In the genomic region with DNA sequence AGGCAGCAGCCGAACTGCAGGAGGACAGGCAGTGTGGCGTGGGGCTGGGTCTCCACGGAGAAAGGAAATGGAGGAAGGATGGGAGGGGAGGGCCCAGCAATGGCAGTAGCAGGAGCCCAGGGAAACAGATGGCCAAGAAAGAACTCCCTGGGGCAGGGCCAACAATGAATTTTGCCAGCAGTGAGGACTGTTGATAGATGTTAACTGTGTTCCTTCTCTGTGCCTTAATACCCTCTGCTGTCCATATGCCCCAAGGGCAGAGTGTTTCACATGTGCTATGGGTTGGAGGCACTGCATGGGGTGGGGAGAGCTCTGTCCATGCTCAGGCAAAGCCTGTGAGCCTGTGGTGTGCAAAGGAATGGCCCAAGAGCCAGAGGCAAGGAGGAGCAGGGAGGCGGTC, we compare ENCODE assay signal across 13 cellular contexts.
DNase-seq lines count a peak whose midpoint lies in the region; ATAC-seq and TF ChIP-seq lines count a peak whose summit lies in the region.
"Had no signal": no experiment of that assay in that cellular context is flagged by ENCODE, and none has a peak within 500 bp of the region (broad histone marks: within the 10 kb centered on the region; RNA-seq: fewer than 3 reads in every experiment).

No MANE protein-coding gene starts in this region.

- POLR2A ChIA-PET in CD8-positive, alpha-beta memory T cell (lab: Charles Lee): no interaction called here
- POLR2A ChIA-PET in activated CD8-positive, alpha-beta T cell treated with anti-CD3 and anti-CD28 coated beads, Interleukin-2, amount 10 ng/mL, durations not matched to agents 7 days and 5 days (lab: Charles Lee): no interaction called here

- H3K36me3 Mint-ChIP-seq in CD8-positive, alpha-beta memory T cell: peaks cover 4 to 34% (median 9%) of the 10 kb centered on the region in 3 donors
- peaks cover 3% of the 10 kb centered on the region for H3K36me3 Mint-ChIP-seq in T-helper 17 cell (ENCODE audit: low read depth)
- peaks cover 43% of the 10 kb centered on the region for H3K36me3 Mint-ChIP-seq in activated CD8-positive, alpha-beta T cell treated with anti-CD3 and anti-CD28 coated beads, Interleukin-2, amount 10 ng/mL, durations not matched to agents 7 days and 5 days (ENCODE audit: low read depth)

- TF ChIP-seq CTCF in AG10803 (conservative IDR thresholded peaks at IDR 0.05; ENCODE audit: low read length): no peak
- no peak for TF ChIP-seq CTCF in psoas muscle (IDR thresholded peaks at IDR 0.05)

- ATAC-seq in T-helper 17 cell (no peak), left ventricle myocardium superior (peak; percentile 70), psoas muscle (no peak)
- ATAC-seq in activated CD8-positive, alpha-beta T cell treated with anti-CD3 and anti-CD28 coated beads, Interleukin-2, amount 10 ng/mL, durations not matched to agents 7 days and 5 days: no peak

- H3K4me1 ChIP-seq in CD8-positive, alpha-beta memory T cell (ENCODE audit: insufficient read depth, low read length): peaks cover 32% of the 10 kb centered on the region
- peaks cover 7% of the 10 kb centered on the region for H3K4me1 ChIP-seq in psoas muscle
- H3K4me1 ChIP-seq: SJCRH30 had no signal

- peaks cover 43 to 49% (median 49%) of the 10 kb centered on the region in 3 donors for H3K4me1 Mint-ChIP-seq in CD8-positive, alpha-beta memory T cell
- peaks cover 39% of the 10 kb centered on the region for H3K4me1 Mint-ChIP-seq in T-helper 17 cell
- peaks cover 38% of the 10 kb centered on the region for H3K4me1 Mint-ChIP-seq in activated CD8-positive, alpha-beta T cell treated with anti-CD3 and anti-CD28 coated beads, Interleukin-2, amount 10 ng/mL, durations not matched to agents 7 days and 5 days (ENCODE audit: low read depth)

- WGBS in psoas muscle, 3 donors: 36 to 63% (median 47%) methylated on average over 4 of the region's 4 CpGs

- H3K36me3 ChIP-seq in CD8-positive, alpha-beta memory T cell (ENCODE audit: insufficient read depth, low read length): no peaks in the 10 kb centered on the region
- no peaks in the 10 kb centered on the region for H3K36me3 ChIP-seq in psoas muscle (ENCODE audit: insufficient read depth in 1 of 2, low read depth in 1 of 2)
- H3K36me3 ChIP-seq: SJCRH30, suprapubic skin had no signal

- intact Hi-C loops in left ventricle myocardium superior (cut with micrococcal nuclease) (no loop called here), psoas muscle (cut with DNase I) (no loop called here)

- H3K27ac Mint-ChIP-seq in CD8-positive, alpha-beta memory T cell: peak overlapping the region in 7 of 8 donors; percentile 9 to 81 (median 60)
- H3K27ac Mint-ChIP-seq in T-helper 17 cell: peak overlapping the region; percentile 45
- H3K27ac Mint-ChIP-seq in activated CD8-positive, alpha-beta T cell treated with anti-CD3 and anti-CD28 coated beads, Interleukin-2, amount 10 ng/mL, durations not matched to agents 7 days and 5 days: no peak overlapping the region

- H3K27me3 ChIP-seq in CD8-positive, alpha-beta memory T cell (ENCODE audit: insufficient read depth, low read length, poor library complexity, severe bottlenecking): no peaks in the 10 kb centered on the region
- no peaks in the 10 kb centered on the region for H3K27me3 ChIP-seq in psoas muscle (ENCODE audit: insufficient read depth in 3 of 3, low read length in 2 of 3)
- H3K27me3 ChIP-seq: SJCRH30, suprapubic skin had no signal

- H3K9me3 ChIP-seq in CD8-positive, alpha-beta memory T cell (ENCODE audit: low read length): peaks cover 6% of the 10 kb centered on the region
- H3K9me3 ChIP-seq in T-helper 17 cell (ENCODE audit: control insufficient read depth, low read length, poor library complexity, severe bottlenecking) (peaks cover 10% of the 10 kb centered on the region), psoas muscle (peaks cover 3% of the 10 kb centered on the region)
- H3K9me3 ChIP-seq: SJCRH30 had no signal

- CTCF ChIA-PET in CD8-positive, alpha-beta memory T cell (lab: Charles Lee): interaction anchor here (1.4 kb wide), 1 partner anchor 14 kb away, joined by 6 read pairs; no protein-coding TSS in a partner anchor
- CTCF ChIA-PET in activated CD8-positive, alpha-beta T cell treated with anti-CD3 and anti-CD28 coated beads, Interleukin-2, amount 10 ng/mL, durations not matched to agents 7 days and 5 days (lab: Charles Lee): interaction anchor here (3.1 kb wide), 1 partner anchor 14 kb away, joined by 18 read pairs; no protein-coding TSS in a partner anchor

- peaks cover 0 to 1% of the 10 kb centered on the region in 2 donors for H3K27me3 Mint-ChIP-seq in CD8-positive, alpha-beta memory T cell
- no peaks in the 10 kb centered on the region for H3K27me3 Mint-ChIP-seq in T-helper 17 cell
- no peaks in the 10 kb centered on the region for H3K27me3 Mint-ChIP-seq in activated CD8-positive, alpha-beta T cell treated with anti-CD3 and anti-CD28 coated beads, Interleukin-2, amount 10 ng/mL, durations not matched to agents 7 days and 5 days (ENCODE audit: low read depth)

- H3K27ac ChIP-seq in CD8-positive, alpha-beta memory T cell (ENCODE audit: low read depth, low read length): no peak overlapping the region
- H3K27ac ChIP-seq in psoas muscle: no peak overlapping the region
- H3K27ac ChIP-seq: SJCRH30, suprapubic skin had no signal

- peaks cover 18 to 26% (median 24%) of the 10 kb centered on the region in 5 donors for H3K9me3 Mint-ChIP-seq in CD8-positive, alpha-beta memory T cell
- peaks cover 26% of the 10 kb centered on the region for H3K9me3 Mint-ChIP-seq in activated CD8-positive, alpha-beta T cell treated with anti-CD3 and anti-CD28 coated beads, Interleukin-2, amount 10 ng/mL, durations not matched to agents 7 days and 5 days (ENCODE audit: insufficient read depth)

- H3K4me3 Mint-ChIP-seq in CD8-positive, alpha-beta memory T cell: no peak overlapping the region
- H3K4me3 Mint-ChIP-seq in T-helper 17 cell: no peak overlapping the region
- H3K4me3 Mint-ChIP-seq in activated CD8-positive, alpha-beta T cell treated with anti-CD3 and anti-CD28 coated beads, Interleukin-2, amount 10 ng/mL, durations not matched to agents 7 days and 5 days: no peak overlapping the region

- no peak overlapping the region for H3K4me3 ChIP-seq in AG10803 (ENCODE audit: low read length)
- H3K4me3 ChIP-seq in CD8-positive, alpha-beta memory T cell (ENCODE audit: low read length): no peak overlapping the region
- no peak overlapping the region for H3K4me3 ChIP-seq in psoas muscle
- H3K4me3 ChIP-seq: SJCRH30, suprapubic skin had no signal

- peak; percentile 29 for DNase-seq in AG10803 (ENCODE audit: low read depth)
- DNase-seq in CD8-positive, alpha-beta memory T cell: no peak
- no peak for DNase-seq in T-helper 17 cell
- DNase-seq in left ventricle myocardium superior: peak; percentile 39
- DNase-seq in NCI-H82 (lab: John Stamatoyannopoulos, UW): no peak
- DNase-seq in activated gamma-delta T cell treated with Interleukin-2 at 50 U/mL for 16 hours: no peak
- DNase-seq in activated CD8-positive, alpha-beta T cell treated with anti-CD3 and anti-CD28 coated beads, Interleukin-2, amount 10 ng/mL, durations not matched to agents 7 days and 5 days: no peak
- no peak for DNase-seq in psoas muscle
- DNase-seq: activated naive CD4-positive, alpha-beta T cell; NCI-H2029 treated with DMSO at 0.1 percent for 48 hours; SJCRH30; stimulated activated CD4-positive, alpha-beta T cell treated with anti-CD3 and anti-CD28 coated beads, Interleukin-15, amount 100 ng/mL, for 24 hours had no signal

Comparison
In these comparisons a context has a peak if more than half of its experiments do, and no peak if none do; other contexts are left out.
1. DNase-seq: peak in AG10803 (single experiment) and left ventricle myocardium superior (single experiment); none in CD8-positive, alpha-beta memory T cell (0 of 5), T-helper 17 cell (0 of 3), NCI-H82 (single experiment), activated gamma-delta T cell treated with Interleukin-2 at 50 U/mL for 16 hours (single experiment), activated CD8-positive, alpha-beta T cell treated with anti-CD3 and anti-CD28 coated beads, Interleukin-2, amount 10 ng/mL, durations not matched to agents 7 days and 5 days (single experiment) and psoas muscle (0 of 2).